In the genomic region with DNA sequence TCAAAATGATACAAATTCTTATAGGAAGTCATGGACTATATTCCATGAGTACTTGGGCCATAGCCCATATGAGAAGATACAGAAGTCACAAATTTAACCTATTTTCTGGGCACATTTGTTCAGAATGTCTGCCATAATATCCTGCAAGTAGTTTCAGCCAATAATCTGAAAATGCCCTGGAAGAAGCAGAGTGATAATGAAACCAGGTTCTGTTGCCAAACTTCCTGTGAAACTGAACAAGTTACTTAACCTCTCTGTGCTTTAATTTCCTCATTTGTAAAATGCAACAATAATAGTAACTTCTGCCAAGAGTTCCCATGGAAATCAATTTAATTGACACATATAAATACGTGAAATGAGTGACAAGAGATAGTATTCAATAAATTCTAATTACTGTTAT, we compare ENCODE assay signal across 16 cellular contexts.
DNase-seq lines count a peak whose midpoint lies in the region; ATAC-seq and TF ChIP-seq lines count a peak whose summit lies in the region.
"Had no signal": no experiment of that assay in that cellular context is flagged by ENCODE, and none has a peak within 500 bp of the region (broad histone marks: within the 10 kb centered on the region; RNA-seq: fewer than 3 reads in every experiment).

No MANE protein-coding gene starts in this region.

- H3K4me1 Mint-ChIP-seq in activated naive CD8-positive, alpha-beta T cell treated with anti-CD3 and anti-CD28 coated beads, Interleukin-2, amount 50 U/mL, for 24 hours, result no peaks in the 10 kb centered on the region

- H3K27me3 ChIP-seq in Panc1 (ENCODE audit: control insufficient read depth, insufficient read depth, low read length) (no peaks in the 10 kb centered on the region), lower lobe of right lung (ENCODE audit: low read depth) (no peaks in the 10 kb centered on the region), upper lobe of right lung (no peaks in the 10 kb centered on the region)

- no TSS peak for BruUV-seq in Panc1 (replicated peaks; lab: Mats Ljungman, UMichigan)

- POLR2A ChIA-PET in Panc1 (lab: Charles Lee), result no interaction called here

- TF ChIP-seq CTCF in Panc1 (IDR thresholded peaks at IDR 0.05) (no peak), lower lobe of right lung (IDR thresholded peaks at IDR 0.05) (no peak), upper lobe of right lung (IDR thresholded peaks at IDR 0.05) (no peak)

- in situ Hi-C loops in Panc1 (cut with HindIII; ENCODE audit: low pct_unique_long_range_greater_than_20kb, low sequenced_read_pairs), result no loop called here

- ATAC-seq in Panc1 (no peak), lower lobe of right lung (peak in 1 of 2 donors; percentile 26), upper lobe of right lung (peak; percentile 49)
- ATAC-seq in activated naive CD8-positive, alpha-beta T cell treated with anti-CD3 and anti-CD28 coated beads, Interleukin-2, amount 50 U/mL, for 24 hours, result no peak

- H3K27me3 Mint-ChIP-seq in activated naive CD8-positive, alpha-beta T cell treated with anti-CD3 and anti-CD28 coated beads, Interleukin-2, amount 50 U/mL, for 24 hours, result no peaks in the 10 kb centered on the region

- H3K36me3 ChIP-seq in Panc1 (ENCODE audit: control insufficient read depth, insufficient read depth, low read length), result peaks cover 9% of the 10 kb centered on the region; the same call in 1 of the 2 replicates
- H3K36me3 ChIP-seq in lower lobe of right lung, result no peaks in the 10 kb centered on the region
- H3K36me3 ChIP-seq in upper lobe of right lung, result no peaks in the 10 kb centered on the region

- no peak overlapping the region for H3K4me3 Mint-ChIP-seq in activated naive CD8-positive, alpha-beta T cell treated with anti-CD3 and anti-CD28 coated beads, Interleukin-2, amount 50 U/mL, for 24 hours

- intact Hi-C loops in Panc1 (cut with micrococcal nuclease; ENCODE audit: unreplicated experiment), result no loop called here
- intact Hi-C loops in lower lobe of right lung (cut with DNase I), result no loop called here
- intact Hi-C loops in upper lobe of right lung (cut with DNase I), result no loop called here

- peak; percentile 56 for DNase-seq in SIG-M5 treated with dmso at 0.1 percent for 504 hours (lab: John Stamatoyannopoulos, UW; ENCODE audit: unreplicated experiment)
- no peak for DNase-seq in SIG-M5 (lab: John Stamatoyannopoulos, UW)
- DNase-seq in Panc1 (ENCODE audit: low read depth, low spot score), result no peak
- DNase-seq in lower lobe of right lung, result no peak
- no peak for DNase-seq in upper lobe of right lung
- no peak for DNase-seq in activated naive CD8-positive, alpha-beta T cell treated with anti-CD3 and anti-CD28 coated beads, Interleukin-2, amount 50 U/mL, for 24 hours
- no peak for DNase-seq in foreskin melanocyte
- no peak for DNase-seq in NCI-H69 (lab: John Stamatoyannopoulos, UW)
- DNase-seq: C1 segment of cervical spinal cord, COR-L47, NCI-H1105, NCI-H187, NCI-H446, NCI-H748 treated with DMSO at 0.1 percent for 48 hours had no signal

- H3K9me3 ChIP-seq in Panc1 (ENCODE audit: control insufficient read depth, insufficient read depth, low read depth, low read length) (no peaks in the 10 kb centered on the region), lower lobe of right lung (no peaks in the 10 kb centered on the region), upper lobe of right lung (no peaks in the 10 kb centered on the region)

- no peaks in the 10 kb centered on the region for H3K9me3 Mint-ChIP-seq in activated naive CD8-positive, alpha-beta T cell treated with anti-CD3 and anti-CD28 coated beads, Interleukin-2, amount 50 U/mL, for 24 hours

- H3K36me3 Mint-ChIP-seq in activated naive CD8-positive, alpha-beta T cell treated with anti-CD3 and anti-CD28 coated beads, Interleukin-2, amount 50 U/mL, for 24 hours (ENCODE audit: low read depth), result no peaks in the 10 kb centered on the region

- H3K27ac Mint-ChIP-seq in activated naive CD8-positive, alpha-beta T cell treated with anti-CD3 and anti-CD28 coated beads, Interleukin-2, amount 50 U/mL, for 24 hours, result no peak overlapping the region

- H3K27ac ChIP-seq in Panc1 (ENCODE audit: low read length) (peak overlapping the region; percentile 90), lower lobe of right lung (peak overlapping the region; percentile 46), upper lobe of right lung (no peak overlapping the region)
- H3K27ac ChIP-seq: 22Rv1, SK-N-MC had no signal

- H3K4me3 ChIP-seq in Panc1 (ENCODE audit: low read depth in 2 of 2, low read length in 2 of 2) (no peak overlapping the region), lower lobe of right lung (no peak overlapping the region), upper lobe of right lung (no peak overlapping the region)
- H3K4me3 ChIP-seq: SK-N-MC had no signal

- CTCF ChIA-PET in Panc1 (lab: Charles Lee), result no interaction called here

- H3K4me1 ChIP-seq in Panc1 (ENCODE audit: control insufficient read depth, insufficient read depth, low read length), result peaks cover 98% of the 10 kb centered on the region
- H3K4me1 ChIP-seq in lower lobe of right lung, result peaks cover 29% of the 10 kb centered on the region
- peaks cover 11% of the 10 kb centered on the region for H3K4me1 ChIP-seq in upper lobe of right lung
